ENCODE assay signal across 13 cellular contexts in the genomic region with DNA sequence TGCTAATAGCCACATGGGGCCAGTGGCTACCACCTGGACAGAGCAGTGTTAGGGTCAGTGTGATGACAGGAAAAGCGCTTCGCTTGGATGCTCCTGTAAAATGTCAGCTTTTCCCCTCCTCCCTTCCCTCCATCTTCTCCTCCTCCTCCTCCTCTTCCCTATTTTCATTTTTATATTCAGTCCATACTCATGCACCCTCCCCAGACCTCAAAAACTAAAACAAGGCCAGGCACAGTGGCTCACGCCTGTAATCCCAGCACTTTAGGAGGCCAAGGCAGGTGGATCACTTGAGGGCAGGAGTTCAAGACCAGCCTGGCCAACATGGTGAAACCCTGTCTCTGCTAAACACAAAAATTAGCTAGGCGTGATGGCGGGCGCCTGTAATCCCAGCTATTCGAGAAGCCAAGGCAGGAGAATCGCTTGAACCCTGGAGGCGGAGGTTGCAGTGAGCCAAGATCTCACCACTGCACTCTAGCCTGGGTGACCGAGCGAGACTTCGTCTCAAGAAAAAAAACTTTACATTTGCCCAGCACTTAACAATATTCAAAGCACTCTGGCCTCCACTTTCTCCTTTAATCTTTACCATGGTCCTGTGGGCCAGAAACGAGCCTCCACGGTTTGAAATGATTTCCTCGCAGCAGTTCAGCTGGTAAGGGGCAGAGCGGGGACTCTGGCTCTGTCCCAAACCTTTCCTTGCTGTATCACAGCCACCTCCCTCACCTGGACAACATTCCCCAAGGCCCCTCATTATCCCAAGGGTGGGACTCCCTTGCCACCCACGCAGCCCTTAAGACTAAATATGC. TPM values are rescaled to one million over a fixed set of nuclear protein-coding genes. Genes with fewer than 3 reads are reported as not detected.
DNase-seq lines count a peak whose midpoint lies in the region; ATAC-seq and TF ChIP-seq lines count a peak whose summit lies in the region.
"Had no signal": no experiment of that assay in that cellular context is flagged by ENCODE, and none has a peak within 500 bp of the region (broad histone marks: within the 10 kb centered on the region; RNA-seq: fewer than 3 reads in every experiment).

No MANE protein-coding gene starts in this region.

- H3K4me2 ChIP-seq in hepatocyte: peak overlapping the region; percentile 62

- no peaks in the 10 kb centered on the region for H3K27me3 Mint-ChIP-seq in Caco-2 (ENCODE audit: insufficient read depth, unreplicated experiment)

- H3K4me3 ChIP-seq in Caco-2 (ENCODE audit: low read depth, low read length) (peak overlapping the region; percentile 38), RWPE2 (ENCODE audit: severe bottlenecking) (no peak overlapping the region), hepatocyte (no peak overlapping the region), sigmoid colon (no peak overlapping the region), brain microvascular endothelial cell (ENCODE audit: low read depth, low read length) (no peak overlapping the region)

- H3K27ac Mint-ChIP-seq in Caco-2 (ENCODE audit: unreplicated experiment): peak overlapping the region; percentile 96
- H3K27ac Mint-ChIP-seq: activated naive CD8-positive, alpha-beta T cell treated with anti-CD3 and anti-CD28 coated beads for 36 hours; dendritic cell treated with granulocyte-macrophage colony-stimulating factor and Interleukin-4, amounts not matched to agents 40 ng/mL and 50 ng/mL, for 4 days; naive thymus-derived CD4-positive, alpha-beta T cell had no signal

- H3K27me3 ChIP-seq in Caco-2 (replicated peaks; ENCODE audit: control insufficient read depth, insufficient read depth, low read length): no peaks in the 10 kb centered on the region
- H3K27me3 ChIP-seq in RWPE2 (ENCODE audit: insufficient read depth, poor library complexity, severe bottlenecking): no peaks in the 10 kb centered on the region
- H3K27me3 ChIP-seq in hepatocyte: no peaks in the 10 kb centered on the region
- no peaks in the 10 kb centered on the region for H3K27me3 ChIP-seq in sigmoid colon
- no peaks in the 10 kb centered on the region for H3K27me3 ChIP-seq in brain microvascular endothelial cell (replicated peaks)

- CTCF ChIA-PET in Caco-2 (lab: Charles Lee): interaction anchor here (0.9 to 3.6 kb wide), 7 partner anchors 8 to 135 kb away, joined by 3 to 60 read pairs (median 10); no protein-coding TSS in a partner anchor

- no peaks in the 10 kb centered on the region for H3K9me3 Mint-ChIP-seq in Caco-2 (ENCODE audit: unreplicated experiment)
- H3K9me3 Mint-ChIP-seq: activated naive CD8-positive, alpha-beta T cell treated with anti-CD3 and anti-CD28 coated beads for 36 hours; dendritic cell treated with granulocyte-macrophage colony-stimulating factor and Interleukin-4, amounts not matched to agents 40 ng/mL and 50 ng/mL, for 4 days had no signal

- H3K36me3 Mint-ChIP-seq in Caco-2 (ENCODE audit: insufficient read depth, unreplicated experiment): peaks cover 35% of the 10 kb centered on the region
- H3K36me3 Mint-ChIP-seq: activated naive CD8-positive, alpha-beta T cell treated with anti-CD3 and anti-CD28 coated beads for 36 hours; naive thymus-derived CD4-positive, alpha-beta T cell had no signal

- in situ Hi-C loops in brain microvascular endothelial cell (cut with HindIII; ENCODE audit: low pct_ligation_motif_present, low sequenced_read_pairs): loop anchor here (25.0 kb wide), 1 partner anchor 124 kb away; a partner anchor contains a TSS

- intact Hi-C loops in Caco-2 (cut with micrococcal nuclease; ENCODE audit: unreplicated experiment): loop anchor here (2.0 kb wide), 1 partner anchor 21 kb away; a partner anchor contains a TSS
- intact Hi-C loops in sigmoid colon (cut with DNase I): loop anchor here (2.0 kb wide), 1 partner anchor 21 kb away; a partner anchor contains a TSS

- no peak for TF ChIP-seq EP300 in sigmoid colon (IDR thresholded peaks at IDR 0.05)

- TF ChIP-seq CTCF in Caco-2 (IDR thresholded peaks at IDR 0.05; ENCODE audit: insufficient read depth in 1 of 2, low read depth in 1 of 2, low read length in 1 of 2, severe bottlenecking in 1 of 2, unreplicated experiment in 1 of 2): peak in 1 of 2 experiments; percentile 11
- TF ChIP-seq CTCF in RWPE2 (IDR thresholded peaks at IDR 0.05; ENCODE audit: poor library complexity, severe bottlenecking): no peak
- no peak for TF ChIP-seq CTCF in hepatocyte (IDR thresholded peaks at IDR 0.05; ENCODE audit: poor library complexity)
- TF ChIP-seq CTCF in sigmoid colon (IDR thresholded peaks at IDR 0.05): no peak
- no peak for TF ChIP-seq CTCF in brain microvascular endothelial cell (IDR thresholded peaks at IDR 0.05; ENCODE audit: low read depth, low read length, missing control alignments)

- H3K9me3 ChIP-seq in Caco-2 (no peaks in the 10 kb centered on the region), RWPE2 (ENCODE audit: severe bottlenecking) (no peaks in the 10 kb centered on the region), hepatocyte (ENCODE audit: low read depth) (no peaks in the 10 kb centered on the region), sigmoid colon (no peaks in the 10 kb centered on the region)

- H2AFZ ChIP-seq in hepatocyte: no peak overlapping the region

- POLR2A ChIA-PET in Caco-2 (lab: Charles Lee): interaction anchor here (0.5 to 1.9 kb wide), 6 partner anchors 15 to 775 kb away, joined by 3 to 13 read pairs (median 5); a partner anchor contains a TSS

- no peaks in the 10 kb centered on the region for H3K9me2 ChIP-seq in hepatocyte (replicated peaks; ENCODE audit: insufficient read depth)

- DNase-seq in Caco-2: no peak
- no peak for DNase-seq in RWPE2 (ENCODE audit: low spot score)
- DNase-seq in hepatocyte (ENCODE audit: low spot score): no peak
- no peak for DNase-seq in sigmoid colon
- no peak for DNase-seq in brain microvascular endothelial cell
- no peak for DNase-seq in activated T-cell treated with anti-CD3 and anti-CD28 coated beads for 4 hours
- DNase-seq: activated naive CD8-positive, alpha-beta T cell treated with anti-CD3 and anti-CD28 coated beads for 36 hours; naive thymus-derived CD4-positive, alpha-beta T cell; NCI-H1417; stimulated activated CD4-positive, alpha-beta T cell treated with anti-CD3 and anti-CD28 coated beads, Interleukin-15, amount 100 ng/mL, for 24 hours had no signal

- no peaks in the 10 kb centered on the region for H3K79me2 ChIP-seq in hepatocyte

- H3K4me1 ChIP-seq in Caco-2 (peaks cover 91% of the 10 kb centered on the region), RWPE2 (ENCODE audit: insufficient read depth, poor library complexity, severe bottlenecking) (peaks cover 28% of the 10 kb centered on the region), hepatocyte (ENCODE audit: insufficient read depth) (peaks cover 54% of the 10 kb centered on the region), sigmoid colon (peaks cover 0 to 60% (median 45%) of the 10 kb centered on the region in 4 donors)

- no peak for TF ChIP-seq POLR2A in sigmoid colon (IDR thresholded peaks at IDR 0.05)

- BruUV-seq in Caco-2 (replicated peaks; lab: Mats Ljungman, UMichigan): TSS peak; percentile 78

- no peaks in the 10 kb centered on the region for H4K20me1 ChIP-seq in hepatocyte (ENCODE audit: insufficient read depth, poor library complexity, severe bottlenecking)

- 79% methylated on average over 17 of the region's 17 CpGs for WGBS in hepatocyte (ENCODE audit: low lambda C conversion rate, missing lambda C conversion rate)
- WGBS in sigmoid colon, 2 donors: 62 to 81% methylated on average over 17 of the region's 17 CpGs

- peak overlapping the region; percentile 77 for H3K4me3 Mint-ChIP-seq in Caco-2 (ENCODE audit: unreplicated experiment)
- H3K4me3 Mint-ChIP-seq: activated naive CD8-positive, alpha-beta T cell treated with anti-CD3 and anti-CD28 coated beads for 36 hours; dendritic cell treated with granulocyte-macrophage colony-stimulating factor and Interleukin-4, amounts not matched to agents 40 ng/mL and 50 ng/mL, for 4 days; naive thymus-derived CD4-positive, alpha-beta T cell had no signal

- ATAC-seq in RWPE2 (ENCODE audit: low read depth): no peak
- no peak for ATAC-seq in HG03432 (IDR thresholded peaks at IDR 0.05; ENCODE audit: unreplicated experiment)
- ATAC-seq in GM21825 (IDR thresholded peaks at IDR 0.05; ENCODE audit: unreplicated experiment): no peak
- ATAC-seq: naive thymus-derived CD4-positive, alpha-beta T cell had no signal

- peaks cover 1% of the 10 kb centered on the region; the same call in 1 of the 2 replicates for H3K36me3 ChIP-seq in Caco-2 (ENCODE audit: control insufficient read depth, insufficient read depth, low read length)
- no peaks in the 10 kb centered on the region for H3K36me3 ChIP-seq in RWPE2 (ENCODE audit: low read depth)
- H3K36me3 ChIP-seq in hepatocyte (replicated peaks; ENCODE audit: insufficient read depth, low read depth): no peaks in the 10 kb centered on the region
- no peaks in the 10 kb centered on the region for H3K36me3 ChIP-seq in sigmoid colon
- H3K36me3 ChIP-seq in brain microvascular endothelial cell (replicated peaks): no peaks in the 10 kb centered on the region

- H3K4me1 Mint-ChIP-seq in Caco-2 (ENCODE audit: low read depth, unreplicated experiment): peaks cover 72% of the 10 kb centered on the region

- H3K27ac ChIP-seq in RWPE2 (ENCODE audit: poor library complexity, severe bottlenecking) (peak overlapping the region; percentile 53), hepatocyte (peak overlapping the region; percentile 99), sigmoid colon (peak overlapping the region; percentile 75 to 88 (median 80)), brain microvascular endothelial cell (no peak overlapping the region)

RNA-seq across cellular contexts. Expression of a gene that starts 21.8 kb away (rescaled TPM):
- total RNA-seq in Caco-2 (2022) (113 and 114 TPM in 2 replicates), hepatocyte (28.1 and 30.8 TPM in 2 replicates), sigmoid colon (10 to 100 TPM; 51.2 to 76.3 (median 63.7) TPM)
- polyA plus RNA-seq in hepatocyte (10.3 and 11.4 TPM in 2 replicates), sigmoid colon (10 to 100 TPM; 12.3 to 14.4 (median 12.9) TPM)

RNA-seq across cellular contexts. Expression of a gene that starts 33.5 kb away (rescaled TPM):
- total RNA-seq in Caco-2 (2022) (284 and 287 TPM in 2 replicates), hepatocyte (56.4 and 56.9 TPM in 2 replicates), sigmoid colon (100 to 1,000 TPM in 1 of 4 donors, 10 to 100 TPM in 3; 65.6 to 165 (median 76.2) TPM)
- polyA plus RNA-seq in hepatocyte (156 and 256 TPM in 2 replicates), sigmoid colon (100 to 1,000 TPM in 1 of 3 donors, 10 to 100 TPM in 2; 43.2 to 188 (median 70.8) TPM)

RNA-seq across cellular contexts. Expression of a gene that starts 51.2 kb away (rescaled TPM):
- 39.3 and 45.6 TPM in 2 replicates for total RNA-seq in Caco-2 (2022)
- total RNA-seq in hepatocyte: 12.6 and 18.1 TPM in 2 replicates
- 16.9 and 19.2 TPM in 2 replicates for polyA plus RNA-seq in hepatocyte
- 1 to 10 TPM in 3 of 4 donors, under 1 TPM in 1; 0.71 to 2.6 (median 1.8) TPM for total RNA-seq in sigmoid colon
- polyA plus RNA-seq in sigmoid colon: 10 to 100 TPM; 11.4 to 94.1 (median 12.3) TPM
- total RNA-seq: activated naive CD8-positive, alpha-beta T cell treated with anti-CD3 and anti-CD28 coated beads for 36 hours had no signal
- polyA plus RNA-seq: naive thymus-derived CD4-positive, alpha-beta T cell had no signal
